17 cellular contexts compared by ENCODE assay signal in the genomic region with DNA sequence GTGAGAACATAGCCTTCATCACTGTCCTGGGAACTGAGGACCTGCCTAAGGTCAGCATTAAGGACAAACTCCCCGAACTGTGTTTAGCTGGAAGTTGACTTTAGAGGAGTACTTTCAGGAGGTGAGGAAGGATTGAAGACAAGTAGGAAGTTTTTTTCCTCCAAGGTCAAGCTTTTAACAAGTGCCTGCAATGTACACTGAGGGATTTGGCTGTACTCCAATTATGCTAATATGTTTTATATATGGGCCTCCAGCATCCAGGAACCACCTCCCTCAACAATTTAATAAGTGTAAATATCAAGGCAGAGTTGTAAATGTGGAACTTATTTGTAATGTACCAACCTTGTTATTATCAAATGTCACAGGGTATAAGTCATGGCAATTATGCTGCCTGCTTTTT.
A peak's percentile ranks its signal among the peaks of the same experiment; 100 is the strongest.
DNase-seq lines count a peak whose midpoint lies in the region; ATAC-seq, FAIRE-seq and TF ChIP-seq lines count a peak whose summit lies in the region.
"Had no signal": no experiment of that assay in that cellular context is flagged by ENCODE, and none has a peak within 500 bp of the region (broad histone marks: within the 10 kb centered on the region; RNA-seq: fewer than 3 reads in every experiment).

No MANE protein-coding gene starts in this region.

- no peak overlapping the region for H3K27ac ChIP-seq in A549
- H3K27ac ChIP-seq: HL-60 had no signal

- no peak for TF ChIP-seq POLR2A in A549 (IDR thresholded peaks at IDR 0.05; ENCODE audit: low read length)

- TF ChIP-seq RAD21 in A549 (conservative IDR thresholded peaks at IDR 0.05 in 1 of 2, IDR thresholded peaks at IDR 0.05 in 1 of 2): no peak

- DNase-seq in NCI-H2029 treated with DMSO at 0.1 percent for 48 hours (lab: John Stamatoyannopoulos, UW): peak; percentile 0
- DNase-seq in NCI-H2029 (lab: John Stamatoyannopoulos, UW): no peak
- DNase-seq in A549 (ENCODE audit: low read depth in 1 of 2, low spot score in 1 of 2): no peak
- DNase-seq in NCI-H69 (lab: John Stamatoyannopoulos, UW): peak; percentile 27
- DNase-seq in mucosa of descending colon: no peak
- DNase-seq in NK-92 treated with Interleukin-12 subunit alpha and Interleukin-12 subunit beta, amount 100 ng/mL, for 24 hours (lab: John Stamatoyannopoulos, UW): no peak
- no peak for DNase-seq in activated CD8-positive, alpha-beta T cell treated with anti-CD3 and anti-CD28 coated beads, Interleukin-2, amount 10 ng/mL, durations not matched to agents 7 days and 5 days
- DNase-seq: CD8-positive, alpha-beta T cell; COR-L47; DMS79 had no signal

- H3K9me3 Mint-ChIP-seq in activated CD8-positive, alpha-beta T cell treated with anti-CD3 and anti-CD28 coated beads, Interleukin-2, amount 10 ng/mL, durations not matched to agents 7 days and 5 days (ENCODE audit: insufficient read depth): no peaks in the 10 kb centered on the region
- H3K9me3 Mint-ChIP-seq: CD14-positive monocyte; CD8-positive, alpha-beta T cell had no signal

- no peaks in the 10 kb centered on the region for H3K27me3 Mint-ChIP-seq in activated CD8-positive, alpha-beta T cell treated with anti-CD3 and anti-CD28 coated beads, Interleukin-2, amount 10 ng/mL, durations not matched to agents 7 days and 5 days (ENCODE audit: low read depth)

- TF ChIP-seq CTCF in A549 (IDR thresholded peaks at IDR 0.05) (no peak), mucosa of descending colon (IDR thresholded peaks at IDR 0.05) (no peak)

- H3K4me2 ChIP-seq in A549: no peak overlapping the region

- no peak overlapping the region for H3K27ac Mint-ChIP-seq in activated CD8-positive, alpha-beta T cell treated with anti-CD3 and anti-CD28 coated beads, Interleukin-2, amount 10 ng/mL, durations not matched to agents 7 days and 5 days
- H3K27ac Mint-ChIP-seq: CD14-positive monocyte; CD8-positive, alpha-beta T cell had no signal

- WGBS in A549 (ENCODE audit: missing lambda C conversion rate): 67% methylated on average over 1 of the region's 1 CpG

- POLR2A ChIA-PET in A549 (lab: Yijun Ruan, JAX): no interaction called here
- POLR2A ChIA-PET in activated CD8-positive, alpha-beta T cell treated with anti-CD3 and anti-CD28 coated beads, Interleukin-2, amount 10 ng/mL, durations not matched to agents 7 days and 5 days (lab: Charles Lee): no interaction called here

- H3K4me3 Mint-ChIP-seq in activated CD8-positive, alpha-beta T cell treated with anti-CD3 and anti-CD28 coated beads, Interleukin-2, amount 10 ng/mL, durations not matched to agents 7 days and 5 days: no peak overlapping the region
- H3K4me3 Mint-ChIP-seq: CD14-positive monocyte; CD8-positive, alpha-beta T cell had no signal

- CTCF ChIA-PET in A549 (lab: Yijun Ruan, JAX): no interaction called here
- CTCF ChIA-PET in activated CD8-positive, alpha-beta T cell treated with anti-CD3 and anti-CD28 coated beads, Interleukin-2, amount 10 ng/mL, durations not matched to agents 7 days and 5 days (lab: Charles Lee): no interaction called here

- intact Hi-C loops in mucosa of descending colon (cut with DNase I, micrococcal nuclease): no loop called here

- no peaks in the 10 kb centered on the region for H3K36me3 ChIP-seq in mucosa of descending colon (ENCODE audit: low read depth)

- H3K9me3 ChIP-seq in A549 (no peaks in the 10 kb centered on the region), mucosa of descending colon (no peaks in the 10 kb centered on the region)

- TF ChIP-seq EP300 in A549 (IDR thresholded peaks at IDR 0.05): no peak

- H3K4me3 ChIP-seq in A549 (no peak overlapping the region), mucosa of descending colon (no peak overlapping the region)
- H3K4me3 ChIP-seq: GM12878 had no signal

- FAIRE-seq in A549 (lab: Jason Lieb, UNC): peak; percentile 73
- FAIRE-seq: D721Med, GM12878, GM18507, H54 had no signal

- H3K4me1 ChIP-seq in A549: no peaks in the 10 kb centered on the region
- H3K4me1 ChIP-seq in mucosa of descending colon (ENCODE audit: low read depth): no peaks in the 10 kb centered on the region

- no peaks in the 10 kb centered on the region for H3K36me3 Mint-ChIP-seq in activated CD8-positive, alpha-beta T cell treated with anti-CD3 and anti-CD28 coated beads, Interleukin-2, amount 10 ng/mL, durations not matched to agents 7 days and 5 days (ENCODE audit: low read depth)
- H3K36me3 Mint-ChIP-seq: CD14-positive monocyte; CD8-positive, alpha-beta T cell had no signal

- H3K4me1 Mint-ChIP-seq in activated CD8-positive, alpha-beta T cell treated with anti-CD3 and anti-CD28 coated beads, Interleukin-2, amount 10 ng/mL, durations not matched to agents 7 days and 5 days (ENCODE audit: low read depth): no peaks in the 10 kb centered on the region

- ATAC-seq in A549: no peak
- ATAC-seq in mucosa of descending colon: peak; percentile 52
- no peak for ATAC-seq in activated CD8-positive, alpha-beta T cell treated with anti-CD3 and anti-CD28 coated beads, Interleukin-2, amount 10 ng/mL, durations not matched to agents 7 days and 5 days
- ATAC-seq: CD8-positive, alpha-beta T cell; GM12878; HCT116 had no signal

TF ChIP-seq in A549, 52 proteins besides CTCF, POLR2A, EP300 and RAD21:
- TF ChIP-seq RFX5 (IDR thresholded peaks at IDR 0.05) (no peak), HEYL (CRISPR knock-in tag; IDR thresholded peaks at IDR 0.05) (no peak), ZNF302 (CRISPR knock-in tag; IDR thresholded peaks at IDR 0.05) (no peak), NFE2L2 (conservative IDR thresholded peaks at IDR 0.05; ENCODE audit: low read length) (no peak), KDM1A (IDR thresholded peaks at IDR 0.05; ENCODE audit: low read depth) (no peak), CEBPB (IDR thresholded peaks at IDR 0.05) (no peak), NR3C1 (IDR thresholded peaks at IDR 0.05) (no peak), HOXB13 (CRISPR knock-in tag; IDR thresholded peaks at IDR 0.05; ENCODE audit: low read depth) (no peak), MAFK (IDR thresholded peaks at IDR 0.05; ENCODE audit: partially characterized antibody) (no peak), RARB (CRISPR knock-in tag; IDR thresholded peaks at IDR 0.05) (no peak), HDAC2 (IDR thresholded peaks at IDR 0.05) (no peak), PHF8 (IDR thresholded peaks at IDR 0.05; ENCODE audit: borderline replicate concordance, low read depth) (no peak), ZC3H11A (IDR thresholded peaks at IDR 0.05) (no peak)
- TF ChIP-seq, protein P1, sequence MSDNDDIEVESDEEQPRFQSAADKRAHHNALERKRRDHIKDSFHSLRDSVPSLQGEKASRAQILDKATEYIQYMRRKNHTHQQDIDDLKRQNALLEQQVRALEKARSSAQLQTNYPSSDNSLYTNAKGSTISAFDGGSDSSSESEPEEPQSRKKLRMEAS (IDR thresholded peaks at IDR 0.05): no peak
- TF ChIP-seq, protein P2, sequence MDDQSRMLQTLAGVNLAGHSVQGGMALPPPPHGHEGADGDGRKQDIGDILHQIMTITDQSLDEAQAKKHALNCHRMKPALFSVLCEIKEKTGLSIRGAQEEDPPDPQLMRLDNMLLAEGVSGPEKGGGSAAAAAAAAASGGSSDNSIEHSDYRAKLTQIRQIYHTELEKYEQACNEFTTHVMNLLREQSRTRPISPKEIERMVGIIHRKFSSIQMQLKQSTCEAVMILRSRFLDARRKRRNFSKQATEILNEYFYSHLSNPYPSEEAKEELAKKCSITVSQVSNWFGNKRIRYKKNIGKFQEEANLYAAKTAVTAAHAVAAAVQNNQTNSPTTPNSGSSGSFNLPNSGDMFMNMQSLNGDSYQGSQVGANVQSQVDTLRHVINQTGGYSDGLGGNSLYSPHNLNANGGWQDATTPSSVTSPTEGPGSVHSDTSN (IDR thresholded peaks at IDR 0.05): no peak

Comparison
In these comparisons a context has a peak if more than half of its experiments do, and no peak if none do; other contexts are left out.
1. DNase-seq: peak in NCI-H2029 treated with DMSO at 0.1 percent for 48 hours (single experiment) and NCI-H69 (single experiment); none in NCI-H2029 (single experiment), A549 (0 of 2), mucosa of descending colon (0 of 3), NK-92 treated with Interleukin-12 subunit alpha and Interleukin-12 subunit beta, amount 100 ng/mL, for 24 hours (single experiment) and activated CD8-positive, alpha-beta T cell treated with anti-CD3 and anti-CD28 coated beads, Interleukin-2, amount 10 ng/mL, durations not matched to agents 7 days and 5 days (single experiment).